ENCODE assay signal across 22 cellular contexts in genomic region chr18:55219823-55220222, GRCh38.
"Had no signal": no experiment of that assay in that cellular context is flagged by ENCODE, and none has a peak within 500 bp of the region (broad histone marks: within the 10 kb centered on the region; RNA-seq: fewer than 3 reads in every experiment).

No MANE protein-coding gene starts in this region.

- H3K9me3 ChIP-seq: MG63, Peyer's patch, SJSA1 had no signal

- H3K4me3 ChIP-seq: K562, MG63, PC-9, Peyer's patch, SJSA1, SK-N-MC had no signal

- H3K27me3 Mint-ChIP-seq: IgD-negative memory B cell had no signal

- H2AFZ ChIP-seq: PC-9 had no signal

- H3K9me3 Mint-ChIP-seq: IgD-negative memory B cell had no signal

- H3K4me2 ChIP-seq: PC-9 had no signal

- DNase-seq: MG63; NCI-H1092 treated with DMSO at 0.1 percent for 48 hours; NCI-H1436; NCI-H187; NCI-H2029; NCI-H2081 treated with DMSO at 0.1 percent for 48 hours; NCI-H2171; NCI-H226; NCI-H446; NCI-H510A; NCI-H524 treated with DMSO at 0.1 percent for 48 hours; NCI-H774; NK-92 treated with Interleukin-12 subunit alpha and Interleukin-12 subunit beta, amount 100 ng/mL, for 24 hours; PC-9; Peyer's patch; Right ventricle myocardium superior; SIG-M5 had no signal

- H3K4me1 ChIP-seq: Peyer's patch had no signal

- ATAC-seq: K562 had no signal

- H3K27me3 ChIP-seq: MG63, Peyer's patch, SJSA1 had no signal

- H3K36me3 ChIP-seq: MG63, Peyer's patch, SJSA1 had no signal

- H3K27ac ChIP-seq: HL-60, PC-9, SJSA1, SK-N-MC had no signal
